In the genomic region with DNA sequence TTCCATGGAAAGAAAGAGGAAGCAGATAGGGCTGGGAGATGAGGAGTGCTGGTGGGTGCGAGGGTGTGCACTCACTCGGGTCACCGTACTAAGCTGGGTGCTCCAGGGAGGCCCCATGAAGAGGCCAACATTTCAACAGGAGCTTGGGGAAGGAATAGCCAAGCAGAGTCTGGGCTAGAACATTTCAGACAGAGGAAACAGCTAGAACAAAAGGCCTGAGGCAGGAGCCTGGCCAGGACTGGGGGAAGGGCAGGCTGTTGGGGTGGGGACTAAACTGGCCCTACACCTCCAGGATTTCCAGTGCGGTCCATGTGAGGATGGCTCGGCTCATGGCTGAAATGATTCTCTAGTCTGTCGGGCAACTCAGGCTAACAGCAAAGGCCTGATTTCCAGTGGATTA, we compare ENCODE assay signal across 10 cellular contexts.
A peak's percentile ranks its signal among the peaks of the same experiment; 100 is the strongest.
DNase-seq lines count a peak whose midpoint lies in the region; ATAC-seq and TF ChIP-seq lines count a peak whose summit lies in the region.
"Had no signal": no experiment of that assay in that cellular context is flagged by ENCODE, and none has a peak within 500 bp of the region (broad histone marks: within the 10 kb centered on the region; RNA-seq: fewer than 3 reads in every experiment).

No MANE protein-coding gene starts in this region.

- POLR2A ChIA-PET in CD8-positive, alpha-beta T cell (lab: Charles Lee) = interaction anchor here (1.2 to 24.8 kb wide), 7 partner anchors 8 to 326 kb away, joined by 4 to 1192 read pairs (median 10); a partner anchor contains a TSS

- no peak for ATAC-seq in CD8-positive, alpha-beta T cell
- ATAC-seq in HG03439 (IDR thresholded peaks at IDR 0.05; ENCODE audit: unreplicated experiment) = no peak

- no peak overlapping the region for H3K4me3 ChIP-seq in CD8-positive, alpha-beta T cell (ENCODE audit: low read depth, low read length)
- no peak overlapping the region for H3K4me3 ChIP-seq in colonic mucosa

- no peak for TF ChIP-seq CTCF in CD8-positive, alpha-beta T cell (IDR thresholded peaks at IDR 0.05)
- TF ChIP-seq CTCF in colonic mucosa (IDR thresholded peaks at IDR 0.05) (no peak), nephron progenitor cell (IDR thresholded peaks at IDR 0.05) (no peak), progenitor cell of endocrine pancreas (IDR thresholded peaks at IDR 0.05; ENCODE audit: unreplicated experiment) (no peak)

- no peaks in the 10 kb centered on the region for H3K27me3 ChIP-seq in CD8-positive, alpha-beta T cell (ENCODE audit: insufficient read depth, low read length)
- no peaks in the 10 kb centered on the region for H3K27me3 ChIP-seq in colonic mucosa

- H3K4me1 ChIP-seq in CD8-positive, alpha-beta T cell (ENCODE audit: insufficient read depth, low read length) = peaks cover 97% of the 10 kb centered on the region
- H3K4me1 ChIP-seq in colonic mucosa = peaks cover 38% of the 10 kb centered on the region

- H3K4me1 Mint-ChIP-seq in CD8-positive, alpha-beta T cell (ENCODE audit: low read depth) = peaks cover 92% of the 10 kb centered on the region
- H3K4me1 Mint-ChIP-seq in nephron progenitor cell = peaks cover 69% of the 10 kb centered on the region
- peaks cover 26% of the 10 kb centered on the region for H3K4me1 Mint-ChIP-seq in progenitor cell of endocrine pancreas (ENCODE audit: low read depth)

- no peak overlapping the region for H3K9ac ChIP-seq in colonic mucosa (ENCODE audit: low read depth in 2 of 2, low read length in 2 of 2)

- H3K36me3 Mint-ChIP-seq in CD8-positive, alpha-beta T cell = no peaks in the 10 kb centered on the region
- H3K36me3 Mint-ChIP-seq in nephron progenitor cell (ENCODE audit: low read depth) (no peaks in the 10 kb centered on the region), progenitor cell of endocrine pancreas (ENCODE audit: insufficient read depth) (no peaks in the 10 kb centered on the region)

- intact Hi-C loops in CD8-positive, alpha-beta T cell (cut with DNase I, micrococcal nuclease) = loop anchor here (10.0 kb wide), 1 partner anchor 1031 kb away; no protein-coding TSS in a partner anchor
- intact Hi-C loops in colonic mucosa (cut with DNase I) = no loop called here

- peak overlapping the region; percentile 43 for H3K4me3 Mint-ChIP-seq in CD8-positive, alpha-beta T cell
- no peak overlapping the region for H3K4me3 Mint-ChIP-seq in nephron progenitor cell
- no peak overlapping the region for H3K4me3 Mint-ChIP-seq in progenitor cell of endocrine pancreas (ENCODE audit: low read depth)

- peak overlapping the region; percentile 88 for H3K27ac ChIP-seq in CD8-positive, alpha-beta T cell (ENCODE audit: low read depth, low read length)
- peak overlapping the region; percentile 97 for H3K27ac ChIP-seq in KOPT-K1 (ENCODE audit: low read depth, low read length, poor library complexity, severe bottlenecking)
- H3K27ac ChIP-seq in colonic mucosa = peak overlapping the region; percentile 17
- H3K27ac ChIP-seq: epithelial cell of prostate had no signal

- CTCF ChIA-PET in CD8-positive, alpha-beta T cell (lab: Charles Lee) = interaction anchor here (0.9 to 17.4 kb wide), 11 partner anchors 9 to 349 kb away, joined by 3 to 666 read pairs (median 5); a partner anchor contains a TSS

- H3K9me3 Mint-ChIP-seq in CD8-positive, alpha-beta T cell = no peaks in the 10 kb centered on the region
- no peaks in the 10 kb centered on the region for H3K9me3 Mint-ChIP-seq in nephron progenitor cell
- no peaks in the 10 kb centered on the region for H3K9me3 Mint-ChIP-seq in progenitor cell of endocrine pancreas (ENCODE audit: low read depth)

- no peaks in the 10 kb centered on the region for H3K9me3 ChIP-seq in CD8-positive, alpha-beta T cell (ENCODE audit: low read length)
- H3K9me3 ChIP-seq in KOPT-K1 (ENCODE audit: insufficient read depth, low read length, poor library complexity, severe bottlenecking) = no peaks in the 10 kb centered on the region
- H3K9me3 ChIP-seq in colonic mucosa = no peaks in the 10 kb centered on the region

- no peak for DNase-seq in CD8-positive, alpha-beta T cell
- DNase-seq in colonic mucosa = no peak
- no peak for DNase-seq in nephron progenitor cell
- no peak for DNase-seq in NAMALWA (ENCODE audit: low spot score)
- no peak for DNase-seq in T1000 (lab: John Stamatoyannopoulos, UW)
- no peak for DNase-seq in progenitor cell of endocrine pancreas (ENCODE audit: low spot score, unreplicated experiment)
- DNase-seq: T-helper 9 cell had no signal

- no peaks in the 10 kb centered on the region for H3K36me3 ChIP-seq in CD8-positive, alpha-beta T cell (ENCODE audit: insufficient read depth, low read length)
- H3K36me3 ChIP-seq in KOPT-K1 (ENCODE audit: insufficient read depth, low read length) (no peaks in the 10 kb centered on the region), colonic mucosa (no peaks in the 10 kb centered on the region)

- H3K27me3 Mint-ChIP-seq in CD8-positive, alpha-beta T cell (ENCODE audit: low read depth) = no peaks in the 10 kb centered on the region
- H3K27me3 Mint-ChIP-seq in nephron progenitor cell (ENCODE audit: low read depth, poor library complexity) (no peaks in the 10 kb centered on the region), progenitor cell of endocrine pancreas (peaks cover 3% of the 10 kb centered on the region)

- H3K27ac Mint-ChIP-seq in CD8-positive, alpha-beta T cell = peak overlapping the region; percentile 100
- H3K27ac Mint-ChIP-seq in nephron progenitor cell = peak overlapping the region; percentile 94
- no peak overlapping the region for H3K27ac Mint-ChIP-seq in progenitor cell of endocrine pancreas

Comparison
In these comparisons a context has a peak if more than half of its experiments do, and no peak if none do; other contexts are left out.
1. H3K27ac ChIP-seq: peak in every context shown above with its lines; median percentile 97 in KOPT-K1; 88 in CD8-positive, alpha-beta T cell; 17 in colonic mucosa.